Comparison of ENCODE assay signal across 18 cellular contexts in the genomic region with DNA sequence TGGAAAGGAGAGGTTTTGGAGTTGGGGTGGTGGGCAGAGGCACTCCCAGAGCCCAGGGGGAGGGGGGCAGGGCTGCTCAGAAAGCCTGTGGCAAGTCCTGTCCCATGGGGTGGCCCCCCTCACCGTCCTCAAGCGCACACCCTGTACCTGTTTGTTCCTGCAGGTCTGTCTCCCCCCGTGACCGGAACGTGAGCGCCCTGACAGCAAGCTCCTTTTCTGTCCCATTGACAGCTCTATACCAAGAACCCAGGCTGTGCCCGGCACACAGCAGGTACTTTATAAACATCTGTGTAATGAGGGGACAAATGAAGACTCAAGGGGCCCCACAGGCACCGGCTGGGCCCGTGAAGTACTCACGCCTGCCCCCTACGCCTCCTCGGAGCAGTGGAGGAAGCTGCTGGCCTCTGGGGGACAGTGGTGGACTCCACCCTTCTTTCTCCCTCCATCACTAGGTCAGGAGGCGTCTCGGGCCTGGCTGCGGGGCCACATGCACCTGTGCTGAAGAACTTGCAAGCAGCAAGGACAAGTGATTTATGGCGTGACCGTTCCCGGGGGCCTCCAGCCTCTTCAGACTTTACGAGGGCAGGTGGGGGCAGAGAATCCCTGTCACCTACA.
A peak's percentile ranks its signal among the peaks of the same experiment; 100 is the strongest.
DNase-seq lines count a peak whose midpoint lies in the region; ATAC-seq and TF ChIP-seq lines count a peak whose summit lies in the region.
"Had no signal": no experiment of that assay in that cellular context is flagged by ENCODE, and none has a peak within 500 bp of the region (broad histone marks: within the 10 kb centered on the region; RNA-seq: fewer than 3 reads in every experiment).

No MANE protein-coding gene starts in this region.

- no peak overlapping the region for H3K4me2 ChIP-seq in osteoblast (ENCODE audit: insufficient read depth, low read length)
- H3K4me2 ChIP-seq: GM23338 had no signal

- H3K36me3 ChIP-seq in Panc1 (ENCODE audit: control insufficient read depth, insufficient read depth, low read length) (no peaks in the 10 kb centered on the region), osteoblast (ENCODE audit: insufficient read depth, low read length) (no peaks in the 10 kb centered on the region)

- POLR2A ChIA-PET in Panc1 (lab: Charles Lee), result no interaction called here

- H3K27me3 ChIP-seq in Panc1 (ENCODE audit: control insufficient read depth, insufficient read depth, low read length) (no peaks in the 10 kb centered on the region; the same call in 1 of the 2 replicates), osteoblast (ENCODE audit: insufficient read depth, low read length) (no peaks in the 10 kb centered on the region)

- no peaks in the 10 kb centered on the region for H3K36me3 Mint-ChIP-seq in natural killer cell treated with Interleukin-12 subunit alpha and Interleukin-12 subunit beta and Interleukin-15 and Interleukin-18, amount 100 ng/mL, for 72 hours
- no peaks in the 10 kb centered on the region for H3K36me3 Mint-ChIP-seq in natural killer cell

- H3K9me3 ChIP-seq in Panc1 (ENCODE audit: control insufficient read depth, insufficient read depth, low read depth, low read length), result no peaks in the 10 kb centered on the region
- no peaks in the 10 kb centered on the region for H3K9me3 ChIP-seq in osteoblast (ENCODE audit: low read depth, low read length)

- H3K4me1 ChIP-seq in Panc1 (ENCODE audit: control insufficient read depth, insufficient read depth, low read length), result no peaks in the 10 kb centered on the region
- no peaks in the 10 kb centered on the region for H3K4me1 ChIP-seq in osteoblast (ENCODE audit: insufficient read depth, low read length)

- H3K27ac Mint-ChIP-seq in natural killer cell treated with Interleukin-12 subunit alpha and Interleukin-12 subunit beta and Interleukin-15 and Interleukin-18, amount 100 ng/mL, for 72 hours, result no peak overlapping the region
- no peak overlapping the region for H3K27ac Mint-ChIP-seq in natural killer cell
- H3K27ac Mint-ChIP-seq: B cell; CD4-positive, alpha-beta T cell; GM23338 had no signal

- no peak overlapping the region for H3K4me3 Mint-ChIP-seq in natural killer cell treated with Interleukin-12 subunit alpha and Interleukin-12 subunit beta and Interleukin-15 and Interleukin-18, amount 100 ng/mL, for 72 hours
- H3K4me3 Mint-ChIP-seq in natural killer cell, result no peak overlapping the region
- H3K4me3 Mint-ChIP-seq: B cell; CD4-positive, alpha-beta T cell; GM23338 had no signal

- H4K20me1 ChIP-seq in osteoblast (ENCODE audit: insufficient read depth, low read length), result no peaks in the 10 kb centered on the region

- no peaks in the 10 kb centered on the region for H3K79me2 ChIP-seq in osteoblast (ENCODE audit: insufficient read depth, low read length)

- no peaks in the 10 kb centered on the region for H3K9me3 Mint-ChIP-seq in natural killer cell treated with Interleukin-12 subunit alpha and Interleukin-12 subunit beta and Interleukin-15 and Interleukin-18, amount 100 ng/mL, for 72 hours
- no peaks in the 10 kb centered on the region for H3K9me3 Mint-ChIP-seq in natural killer cell
- H3K9me3 Mint-ChIP-seq: CD4-positive, alpha-beta T cell; GM23338 had no signal

- no peaks in the 10 kb centered on the region for H3K4me1 Mint-ChIP-seq in natural killer cell treated with Interleukin-12 subunit alpha and Interleukin-12 subunit beta and Interleukin-15 and Interleukin-18, amount 100 ng/mL, for 72 hours (ENCODE audit: low read depth in 2 of 2)
- H3K4me1 Mint-ChIP-seq in natural killer cell, result no peaks in the 10 kb centered on the region
- H3K4me1 Mint-ChIP-seq: B cell, GM23338 had no signal

- H3K27ac ChIP-seq in Panc1 (ENCODE audit: low read length), result no peak overlapping the region
- no peak overlapping the region for H3K27ac ChIP-seq in osteoblast (ENCODE audit: low read depth, low read length)
- H3K27ac ChIP-seq: C4-2B, HL-60 had no signal

- CTCF ChIA-PET in Panc1 (lab: Charles Lee), result interaction anchor here (0.6 kb wide), 1 partner anchor 26 kb away, joined by 5 read pairs; no protein-coding TSS in a partner anchor

- peak; percentile 46 for DNase-seq in natural killer cell treated with Interleukin-12 subunit alpha and Interleukin-12 subunit beta and Interleukin-15 and Interleukin-18, amount 100 ng/mL, for 72 hours (ENCODE audit: low spot score)
- no peak for DNase-seq in natural killer cell
- DNase-seq in Panc1 (ENCODE audit: low read depth, low spot score), result no peak
- DNase-seq in left kidney (ENCODE audit: low read depth, low spot score), result peak; percentile 63
- peak; percentile 69 for DNase-seq in osteoblast (ENCODE audit: insufficient read length, low spot score, missing footprints)
- no peak for DNase-seq in activated T-cell treated with anti-CD3 and anti-CD28 coated beads for 4 hours
- DNase-seq: Calu3; CD4-positive, alpha-beta T cell; DMS 273 treated with DMSO at 0.1 percent for 48 hours; DMS53; GDM1; HCEC 1CT had no signal

- no peak overlapping the region for H2AFZ ChIP-seq in osteoblast (ENCODE audit: low read length)
- H2AFZ ChIP-seq: GM23338 had no signal

- no peaks in the 10 kb centered on the region for H3K27me3 Mint-ChIP-seq in natural killer cell treated with Interleukin-12 subunit alpha and Interleukin-12 subunit beta and Interleukin-15 and Interleukin-18, amount 100 ng/mL, for 72 hours
- no peaks in the 10 kb centered on the region for H3K27me3 Mint-ChIP-seq in natural killer cell (ENCODE audit: low read depth in 2 of 2)
- H3K27me3 Mint-ChIP-seq: CD4-positive, alpha-beta T cell had no signal

- in situ Hi-C loops in Panc1 (cut with HindIII; ENCODE audit: low pct_unique_long_range_greater_than_20kb, low sequenced_read_pairs), result no loop called here

- no TSS peak for BruUV-seq in Panc1 (replicated peaks; lab: Mats Ljungman, UMichigan)

- ATAC-seq in natural killer cell treated with Interleukin-12 subunit alpha and Interleukin-12 subunit beta and Interleukin-15 and Interleukin-18, amount 100 ng/mL, for 72 hours, result no peak
- ATAC-seq in natural killer cell, result no peak
- 0 out of 2 replicates have a peak, but pooled peaks have one; percentile 6 for ATAC-seq in Panc1
- no peak for ATAC-seq in HG02973 (IDR thresholded peaks at IDR 0.05; ENCODE audit: unreplicated experiment)
- ATAC-seq in HG03095 (IDR thresholded peaks at IDR 0.05; ENCODE audit: unreplicated experiment), result no peak
- ATAC-seq: GM23338 had no signal

- intact Hi-C loops in natural killer cell (cut with micrococcal nuclease), result no loop called here
- intact Hi-C loops in Panc1 (cut with micrococcal nuclease; ENCODE audit: unreplicated experiment), result no loop called here

- no peak for TF ChIP-seq CTCF in natural killer cell (IDR thresholded peaks at IDR 0.05)
- TF ChIP-seq CTCF in Panc1 (IDR thresholded peaks at IDR 0.05), result no peak
- TF ChIP-seq CTCF in osteoblast (IDR thresholded peaks at IDR 0.05; ENCODE audit: extremely low read depth, low read depth, low read length), result no peak

- no peak overlapping the region for H3K4me3 ChIP-seq in Panc1 (ENCODE audit: low read depth in 2 of 2, low read length in 2 of 2)
- H3K4me3 ChIP-seq in osteoblast (ENCODE audit: insufficient read depth, low read length), result no peak overlapping the region
- H3K4me3 ChIP-seq: GM23338 had no signal

Comparison
In these comparisons a context has a peak if more than half of its experiments do, and no peak if none do; other contexts are left out.
1. DNase-seq: peak in natural killer cell treated with Interleukin-12 subunit alpha and Interleukin-12 subunit beta and Interleukin-15 and Interleukin-18, amount 100 ng/mL, for 72 hours (single experiment), left kidney (single experiment) and osteoblast (single experiment); none in natural killer cell (single experiment), Panc1 (single experiment) and activated T-cell treated with anti-CD3 and anti-CD28 coated beads for 4 hours (single experiment).